In the genomic region with DNA sequence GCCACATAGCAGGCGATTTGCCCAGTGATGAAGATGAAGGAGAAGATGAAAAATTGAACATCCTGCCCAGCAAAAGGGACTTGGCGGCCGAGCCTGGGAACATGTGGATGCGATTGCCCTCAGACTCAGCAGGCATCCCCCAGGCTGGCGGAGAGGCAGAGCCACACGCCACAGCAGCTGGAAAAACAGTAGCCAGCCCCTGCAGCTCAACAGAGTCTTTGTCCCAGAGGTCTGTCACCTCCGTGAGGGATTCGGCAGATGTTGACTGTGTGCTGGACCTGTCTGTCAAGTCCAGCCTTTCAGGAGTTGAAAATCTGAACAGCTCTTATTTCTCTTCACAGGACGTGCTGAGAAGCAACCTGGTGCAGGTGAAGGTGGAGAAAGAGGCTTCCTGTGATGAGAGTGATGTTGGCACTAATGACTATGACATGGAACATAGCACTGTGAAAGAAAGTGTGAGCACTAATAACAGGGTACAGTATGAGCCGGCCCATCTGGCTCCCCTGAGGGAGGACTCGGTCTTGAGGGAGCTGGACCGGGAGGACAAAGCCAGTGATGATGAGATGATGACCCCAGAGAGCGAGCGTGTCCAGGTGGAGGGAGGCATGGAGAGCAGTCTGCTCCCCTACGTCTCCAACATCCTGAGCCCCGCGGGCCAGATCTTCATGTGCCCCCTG, we compare ENCODE assay signal across 20 cellular contexts. TPM values are rescaled to one million over a fixed set of nuclear protein-coding genes. Genes with fewer than 3 reads are reported as not detected.
DNase-seq lines count a peak whose midpoint lies in the region; ATAC-seq and TF ChIP-seq lines count a peak whose summit lies in the region.
"Had no signal": no experiment of that assay in that cellular context is flagged by ENCODE, and none has a peak within 500 bp of the region (broad histone marks: within the 10 kb centered on the region; RNA-seq: fewer than 3 reads in every experiment).

No MANE protein-coding gene starts in this region.

- H3F3A ChIP-seq in neural progenitor cell (ENCODE audit: low read depth) = peaks cover 35% of the 10 kb centered on the region

- no peak overlapping the region for H3K9ac ChIP-seq in neural progenitor cell
- H3K9ac ChIP-seq: KMS-11 had no signal

- H3K4me3 Mint-ChIP-seq in activated naive CD8-positive, alpha-beta T cell treated with anti-CD3 and anti-CD28 coated beads, Interleukin-2, amount 10 ng/mL, durations not matched to agents 7 days and 5 days = no peak overlapping the region
- H3K4me3 Mint-ChIP-seq in activated naive CD8-positive, alpha-beta T cell treated with anti-CD3 and anti-CD28 coated beads for 36 hours = no peak overlapping the region
- H3K4me3 Mint-ChIP-seq in neural progenitor cell = no peak overlapping the region
- H3K4me3 Mint-ChIP-seq: activated CD4-positive, alpha-beta T cell treated with anti-CD3 and anti-CD28 coated beads for 36 hours; CD4-positive, alpha-beta memory T cell had no signal

- peaks cover 64% of the 10 kb centered on the region for H3K4me1 ChIP-seq in neural progenitor cell

- H3K36me3 Mint-ChIP-seq in activated naive CD8-positive, alpha-beta T cell treated with anti-CD3 and anti-CD28 coated beads, Interleukin-2, amount 10 ng/mL, durations not matched to agents 7 days and 5 days = peaks cover 10% of the 10 kb centered on the region
- H3K36me3 Mint-ChIP-seq in activated naive CD8-positive, alpha-beta T cell treated with anti-CD3 and anti-CD28 coated beads for 36 hours = peaks cover 5% of the 10 kb centered on the region
- peaks cover 4% of the 10 kb centered on the region for H3K36me3 Mint-ChIP-seq in neural progenitor cell

- H3K27me3 ChIP-seq in neural progenitor cell = no peaks in the 10 kb centered on the region
- H3K27me3 ChIP-seq: neutrophil, uterus had no signal

- H3K4me3 ChIP-seq in neural progenitor cell = no peak overlapping the region
- H3K4me3 ChIP-seq: uterus had no signal

- H3K27ac ChIP-seq in neural progenitor cell = peak overlapping the region; percentile 37
- H3K27ac ChIP-seq: KMS-11, uterus had no signal

- peaks cover 25% of the 10 kb centered on the region for H3K4me1 Mint-ChIP-seq in activated naive CD8-positive, alpha-beta T cell treated with anti-CD3 and anti-CD28 coated beads, Interleukin-2, amount 10 ng/mL, durations not matched to agents 7 days and 5 days
- H3K4me1 Mint-ChIP-seq in activated naive CD8-positive, alpha-beta T cell treated with anti-CD3 and anti-CD28 coated beads for 36 hours = peaks cover 24% of the 10 kb centered on the region
- H3K4me1 Mint-ChIP-seq in neural progenitor cell = peaks cover 33% of the 10 kb centered on the region

- H4K20me1 ChIP-seq in neural progenitor cell (ENCODE audit: low read depth) = peaks cover 68% of the 10 kb centered on the region

- no peaks in the 10 kb centered on the region for H3K9me3 ChIP-seq in neural progenitor cell (ENCODE audit: low read depth)
- H3K9me3 ChIP-seq: neutrophil, uterus had no signal

- no peak overlapping the region for H2AFZ ChIP-seq in neural progenitor cell (replicated peaks)

- ATAC-seq in activated naive CD8-positive, alpha-beta T cell treated with anti-CD3 and anti-CD28 coated beads, Interleukin-2, amount 10 ng/mL, durations not matched to agents 7 days and 5 days (ENCODE audit: low read depth) = peak; percentile 19
- ATAC-seq: activated CD4-positive, alpha-beta T cell treated with anti-CD3 and anti-CD28 coated beads for 36 hours; HCT116; Panc1 had no signal

- no peak overlapping the region for H3K27ac Mint-ChIP-seq in activated naive CD8-positive, alpha-beta T cell treated with anti-CD3 and anti-CD28 coated beads, Interleukin-2, amount 10 ng/mL, durations not matched to agents 7 days and 5 days
- H3K27ac Mint-ChIP-seq in activated naive CD8-positive, alpha-beta T cell treated with anti-CD3 and anti-CD28 coated beads for 36 hours = no peak overlapping the region
- H3K27ac Mint-ChIP-seq in neural progenitor cell = no peak overlapping the region
- H3K27ac Mint-ChIP-seq: activated CD4-positive, alpha-beta T cell treated with anti-CD3 and anti-CD28 coated beads for 36 hours had no signal

- H3K9me3 Mint-ChIP-seq in activated naive CD8-positive, alpha-beta T cell treated with anti-CD3 and anti-CD28 coated beads, Interleukin-2, amount 10 ng/mL, durations not matched to agents 7 days and 5 days = no peaks in the 10 kb centered on the region
- H3K9me3 Mint-ChIP-seq in activated naive CD8-positive, alpha-beta T cell treated with anti-CD3 and anti-CD28 coated beads for 36 hours = no peaks in the 10 kb centered on the region
- H3K9me3 Mint-ChIP-seq in neural progenitor cell = no peaks in the 10 kb centered on the region

- peaks cover 71% of the 10 kb centered on the region for H3K79me2 ChIP-seq in neural progenitor cell (ENCODE audit: low read depth)

- H3K4me2 ChIP-seq in neural progenitor cell = no peak overlapping the region
- H3K4me2 ChIP-seq: KMS-11 had no signal

- DNase-seq in activated naive CD8-positive, alpha-beta T cell treated with anti-CD3 and anti-CD28 coated beads, Interleukin-2, amount 10 ng/mL, durations not matched to agents 7 days and 5 days = no peak
- no peak for DNase-seq in activated naive CD8-positive, alpha-beta T cell treated with anti-CD3 and anti-CD28 coated beads for 36 hours
- DNase-seq in cerebellar cortex (ENCODE audit: low spot score) = peak; percentile 49
- peak; percentile 43 for DNase-seq in neural progenitor cell (ENCODE audit: low spot score)
- peak; percentile 30 for DNase-seq in ureter (ENCODE audit: low spot score)
- DNase-seq in NK-92 treated with Interleukin-12 subunit alpha and Interleukin-12 subunit beta, amount 100 ng/mL, for 24 hours (lab: John Stamatoyannopoulos, UW) = no peak
- no peak for DNase-seq in stimulated activated naive CD4-positive, alpha-beta T cell treated with Interleukin-2 at 50 U/mL for 16 hours (lab: John Stamatoyannopoulos, UW)
- DNase-seq in NK-92 (lab: John Stamatoyannopoulos, UW; ENCODE audit: unreplicated experiment) = no peak
- DNase-seq: activated CD4-positive, alpha-beta T cell treated with anti-CD3 and anti-CD28 coated beads for 36 hours; activated naive CD4-positive, alpha-beta T cell treated with Interleukin-2 at 50 U/mL for 16 hours; CD4-positive, alpha-beta memory T cell; foreskin fibroblast; mesenchymal stem cell; NCI-H2081 treated with DMSO at 0.1 percent for 48 hours; stimulated activated naive CD4-positive, alpha-beta T cell; uterus had no signal

- TF ChIP-seq CTCF in neural progenitor cell (IDR thresholded peaks at IDR 0.05) = no peak

- H3K36me3 ChIP-seq in neural progenitor cell = no peaks in the 10 kb centered on the region
- H3K36me3 ChIP-seq: uterus had no signal

- H3K27me3 Mint-ChIP-seq in activated naive CD8-positive, alpha-beta T cell treated with anti-CD3 and anti-CD28 coated beads, Interleukin-2, amount 10 ng/mL, durations not matched to agents 7 days and 5 days = no peaks in the 10 kb centered on the region
- no peaks in the 10 kb centered on the region for H3K27me3 Mint-ChIP-seq in activated naive CD8-positive, alpha-beta T cell treated with anti-CD3 and anti-CD28 coated beads for 36 hours
- peaks cover 3% of the 10 kb centered on the region for H3K27me3 Mint-ChIP-seq in neural progenitor cell (ENCODE audit: insufficient read depth, low read depth)
- H3K27me3 Mint-ChIP-seq: activated CD4-positive, alpha-beta T cell treated with anti-CD3 and anti-CD28 coated beads for 36 hours; CD4-positive, alpha-beta memory T cell had no signal

- POLR2A ChIA-PET in activated naive CD8-positive, alpha-beta T cell treated with anti-CD3 and anti-CD28 coated beads, Interleukin-2, amount 10 ng/mL, durations not matched to agents 7 days and 5 days (lab: Charles Lee) = interaction anchor here (0.6 kb wide), 1 partner anchor 13 kb away, joined by 4 read pairs; no protein-coding TSS in a partner anchor

RNA-seq across cellular contexts. Expression of gene ZBTB18, which starts 3.3 kb away (rescaled TPM):
- total RNA-seq in activated naive CD8-positive, alpha-beta T cell treated with anti-CD3 and anti-CD28 coated beads, Interleukin-2, amount 10 ng/mL, durations not matched to agents 7 days and 5 days = 10 to 100 TPM; 24.7 to 26.5 TPM
- total RNA-seq in activated naive CD8-positive, alpha-beta T cell treated with anti-CD3 and anti-CD28 coated beads for 36 hours = 1 to 10 TPM; 5.6 to 5.7 TPM
- 26.8 and 30.1 TPM in 2 replicates for total RNA-seq in neural progenitor cell (ENCODE audit: low replicate concordance)
- 14.2 TPM for total RNA-seq in ureter

Comparison
In these comparisons a context has a peak if more than half of its experiments do, and no peak if none do; other contexts are left out.
1. DNase-seq: peak in cerebellar cortex (single experiment), neural progenitor cell (single experiment) and ureter (single experiment); none in activated naive CD8-positive, alpha-beta T cell treated with anti-CD3 and anti-CD28 coated beads, Interleukin-2, amount 10 ng/mL, durations not matched to agents 7 days and 5 days (single experiment), activated naive CD8-positive, alpha-beta T cell treated with anti-CD3 and anti-CD28 coated beads for 36 hours (single experiment), NK-92 treated with Interleukin-12 subunit alpha and Interleukin-12 subunit beta, amount 100 ng/mL, for 24 hours (single experiment), stimulated activated naive CD4-positive, alpha-beta T cell treated with Interleukin-2 at 50 U/mL for 16 hours (single experiment) and NK-92 (single experiment).